Comparison of ENCODE assay signal across 25 cellular contexts in the genomic region with DNA sequence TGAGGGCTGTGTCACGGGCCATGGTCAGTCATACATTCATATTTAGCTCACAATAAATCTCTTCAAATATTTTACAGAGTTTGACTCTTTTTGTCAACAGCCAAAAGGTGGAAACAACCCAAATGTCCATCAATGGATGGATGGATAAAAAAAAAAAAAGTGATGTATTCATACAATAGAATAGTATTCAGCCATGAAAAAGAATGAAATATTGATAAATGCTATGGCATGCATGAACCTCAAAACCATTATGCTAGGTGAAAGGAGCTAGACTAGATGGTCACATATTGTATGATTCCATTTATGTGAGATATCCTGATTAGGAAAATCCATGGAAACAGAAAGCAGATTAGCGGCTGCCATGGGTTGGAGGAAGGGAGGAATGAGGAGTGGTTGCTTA. TPM values are rescaled to one million over a fixed set of nuclear protein-coding genes. Genes with fewer than 3 reads are reported as not detected.
"Had no signal": no experiment of that assay in that cellular context is flagged by ENCODE, and none has a peak within 500 bp of the region (broad histone marks: within the 10 kb centered on the region; RNA-seq: fewer than 3 reads in every experiment).

No MANE protein-coding gene starts in this region.

- H3K27ac ChIP-seq: colonic mucosa, coronary artery, dorsolateral prefrontal cortex, epithelial cell of prostate, esophagus muscularis mucosa, esophagus squamous epithelium, foreskin keratinocyte, gastrocnemius medialis, gastroesophageal sphincter, heart left ventricle, heart right ventricle had no signal

- H3K27me3 ChIP-seq: colonic mucosa, foreskin keratinocyte, gastrocnemius medialis had no signal

- DNase-seq: colonic mucosa; cortex of kidney; dermis blood vessel endothelial cell; dorsolateral prefrontal cortex; effector CD4-positive, alpha-beta T cell; effector CD8-positive, alpha-beta T cell; effector memory CD4-positive, alpha-beta T cell; effector memory CD8-positive, alpha-beta T cell; endodermal cell; erythroblast; esophagus squamous epithelium; foreskin fibroblast; foreskin melanocyte; gastrocnemius medialis; glutamatergic neuron; heart left ventricle; heart right ventricle had no signal

- H3K4me3 ChIP-seq: colonic mucosa, coronary artery, dorsolateral prefrontal cortex, esophagus muscularis mucosa, esophagus squamous epithelium, gastrocnemius medialis, gastroesophageal sphincter, heart left ventricle, heart right ventricle had no signal

- H3K9me3 ChIP-seq: colonic mucosa, esophagus squamous epithelium, gastrocnemius medialis had no signal

- FAIRE-seq: colon, endometrium, endothelial cell of umbilical vein had no signal

- ATAC-seq: effector memory CD8-positive, alpha-beta T cell; gastrocnemius medialis; gastroesophageal sphincter; heart left ventricle; heart right ventricle had no signal

- H3K4me1 ChIP-seq: colonic mucosa, esophagus muscularis mucosa, foreskin keratinocyte, gastrocnemius medialis, gastroesophageal sphincter, heart left ventricle, heart right ventricle had no signal

- H3K36me3 ChIP-seq: colonic mucosa, esophagus muscularis mucosa, esophagus squamous epithelium, gastrocnemius medialis, gastroesophageal sphincter, heart left ventricle had no signal

RNA-seq across cellular contexts. Expression of a gene that starts 16.2 kb away (rescaled TPM):
- total RNA-seq: endothelial cell of umbilical vein had no signal
- polyA plus RNA-seq: endothelial cell of umbilical vein had no signal
